In the genomic region with DNA sequence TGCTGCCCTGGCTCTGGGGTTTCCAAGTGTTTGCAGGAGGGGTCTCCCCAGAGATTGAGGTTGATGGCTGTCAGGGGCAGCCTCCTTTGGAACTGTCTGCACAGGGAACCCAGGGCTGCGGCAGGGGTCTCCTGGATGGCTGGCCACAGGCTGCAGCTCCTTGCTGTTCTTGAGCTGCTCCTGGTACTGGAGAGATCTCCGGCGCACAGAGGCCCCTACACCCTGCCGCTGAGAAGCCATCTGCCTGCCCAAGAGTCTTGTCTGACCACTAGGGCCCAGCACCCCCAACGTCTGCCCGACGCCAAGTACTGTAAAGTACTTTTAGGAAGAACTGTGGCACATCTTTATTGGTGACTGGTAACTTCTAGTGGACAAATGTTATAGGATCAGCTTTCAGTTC, we compare ENCODE assay signal across 19 cellular contexts. TPM values are rescaled to one million over a fixed set of nuclear protein-coding genes. Genes with fewer than 3 reads are reported as not detected.
DNase-seq lines count a peak whose midpoint lies in the region; ATAC-seq and TF ChIP-seq lines count a peak whose summit lies in the region.
"Had no signal": no experiment of that assay in that cellular context is flagged by ENCODE, and none has a peak within 500 bp of the region (broad histone marks: within the 10 kb centered on the region; RNA-seq: fewer than 3 reads in every experiment).

No MANE protein-coding gene starts in this region.

- H3K23ac ChIP-seq in neuronal stem cell (ENCODE audit: low read depth, low read length, poor library complexity), result peak overlapping the region; percentile 17

- no CpG with 5 or more reads among the region's 7 CpGs for WGBS in neuronal stem cell (ENCODE audit: extremely low coverage in 2 of 2, insufficient read length in 2 of 2, insufficient replicate concordance in 1 of 2), 2 donors

- peak overlapping the region; percentile 69 for H3K27ac Mint-ChIP-seq in activated naive CD4-positive, alpha-beta T cell treated with anti-CD3 and anti-CD28 coated beads for 36 hours
- peak overlapping the region; percentile 96 for H3K27ac Mint-ChIP-seq in central memory CD8-positive, alpha-beta T cell (ENCODE audit: low read depth)

- H2BK5ac ChIP-seq in neuronal stem cell (ENCODE audit: low read length), result no peak overlapping the region

- peaks cover 14% of the 10 kb centered on the region for H3K36me3 Mint-ChIP-seq in activated naive CD4-positive, alpha-beta T cell treated with anti-CD3 and anti-CD28 coated beads for 36 hours (ENCODE audit: low read depth)
- H3K36me3 Mint-ChIP-seq in central memory CD8-positive, alpha-beta T cell (ENCODE audit: insufficient read depth), result peaks cover 26% of the 10 kb centered on the region

- no peaks in the 10 kb centered on the region; the same call in 1 of the 2 replicates for H3K36me3 ChIP-seq in Loucy (ENCODE audit: insufficient read depth, low read length)
- peaks cover 2 to 7% of the 10 kb centered on the region in 2 donors for H3K36me3 ChIP-seq in neuronal stem cell (replicated peaks in 1 of 2; ENCODE audit: control insufficient read depth in 2 of 2, insufficient read depth in 2 of 2, low read length in 2 of 2)
- no peaks in the 10 kb centered on the region for H3K36me3 ChIP-seq in colonic mucosa
- no peaks in the 10 kb centered on the region for H3K36me3 ChIP-seq in vagina
- H3K36me3 ChIP-seq: esophagus squamous epithelium, thyroid gland had no signal

- H3K9ac ChIP-seq in Loucy (ENCODE audit: low read depth, low read length, poor library complexity, severe bottlenecking), result no peak overlapping the region
- no peak overlapping the region for H3K9ac ChIP-seq in neuronal stem cell (ENCODE audit: low read depth, low read length, poor library complexity)
- no peak overlapping the region for H3K9ac ChIP-seq in colonic mucosa (ENCODE audit: low read depth in 2 of 2, low read length in 2 of 2)

- TF ChIP-seq CTCF in Loucy (conservative IDR thresholded peaks at IDR 0.05; ENCODE audit: low read length), result no peak
- no peak for TF ChIP-seq CTCF in colonic mucosa (IDR thresholded peaks at IDR 0.05)
- no peak for TF ChIP-seq CTCF in vagina (IDR thresholded peaks at IDR 0.05)

- H3K4me1 Mint-ChIP-seq in activated naive CD4-positive, alpha-beta T cell treated with anti-CD3 and anti-CD28 coated beads for 36 hours (ENCODE audit: low read depth), result peaks cover 80% of the 10 kb centered on the region
- H3K4me1 Mint-ChIP-seq in central memory CD8-positive, alpha-beta T cell, result peaks cover 72% of the 10 kb centered on the region

- H3K9me2 ChIP-seq in Loucy (replicated peaks; ENCODE audit: low read depth, low read length), result no peaks in the 10 kb centered on the region

- H2BK120ac ChIP-seq in neuronal stem cell (ENCODE audit: low read depth, low read length), result no peak overlapping the region

- H4K8ac ChIP-seq in neuronal stem cell (ENCODE audit: low read depth, low read length), result no peak overlapping the region

- no peak overlapping the region for H2BK15ac ChIP-seq in neuronal stem cell (ENCODE audit: low read length)

- H3K4me1 ChIP-seq in Loucy (ENCODE audit: insufficient read depth, low read length, poor library complexity, severe bottlenecking) (peaks cover 32% of the 10 kb centered on the region), neuronal stem cell (ENCODE audit: control insufficient read depth in 2 of 2, insufficient read depth in 1 of 2, low read depth in 1 of 2, low read length in 2 of 2) (no peaks in the 10 kb centered on the region), colonic mucosa (no peaks in the 10 kb centered on the region), vagina (peaks cover 7% of the 10 kb centered on the region)
- H3K4me1 ChIP-seq: thyroid gland had no signal

- H3K79me2 ChIP-seq in Loucy (ENCODE audit: insufficient read depth, low read length), result peaks cover 71% of the 10 kb centered on the region

- H3K4me3 ChIP-seq in Loucy (ENCODE audit: low read length, poor library complexity, severe bottlenecking) (no peak overlapping the region), neuronal stem cell (ENCODE audit: low read length in 2 of 2) (no peak overlapping the region), colonic mucosa (no peak overlapping the region), vagina (no peak overlapping the region)
- H3K4me3 ChIP-seq: esophagus squamous epithelium, thyroid gland had no signal

- no peak overlapping the region for H3K27ac ChIP-seq in neuronal stem cell (replicated peaks; ENCODE audit: low read length)
- H3K27ac ChIP-seq in colonic mucosa, result no peak overlapping the region
- no peak overlapping the region for H3K27ac ChIP-seq in vagina
- H3K27ac ChIP-seq: thyroid gland had no signal

- no peaks in the 10 kb centered on the region for H3K79me1 ChIP-seq in neuronal stem cell (ENCODE audit: low read depth, low read length)

- TF ChIP-seq POLR2A in vagina (IDR thresholded peaks at IDR 0.05), result no peak

- peak overlapping the region; percentile 82 for H3K14ac ChIP-seq in neuronal stem cell (ENCODE audit: low read length)

- no peak overlapping the region for H3K4ac ChIP-seq in neuronal stem cell (ENCODE audit: low read length)

- intact Hi-C loops in activated naive CD4-positive, alpha-beta T cell treated with anti-CD3 and anti-CD28 coated beads for 36 hours (cut with micrococcal nuclease), result no loop called here
- intact Hi-C loops in colonic mucosa (cut with DNase I) (no loop called here), vagina (cut with DNase I) (no loop called here)

- ATAC-seq in central memory CD8-positive, alpha-beta T cell (replicated peaks; ENCODE audit: extremely low read depth, poor library complexity, severe bottlenecking), result no peak
- ATAC-seq: SK-N-SH treated with all-trans-retinoic acid at 6 μM for 48 hours had no signal

- no peak overlapping the region for H2AK5ac ChIP-seq in neuronal stem cell (ENCODE audit: low read depth, low read length)

- H3K9me3 ChIP-seq in Loucy (ENCODE audit: insufficient read depth, low read depth, low read length) (no peaks in the 10 kb centered on the region), neuronal stem cell (replicated peaks in 1 of 2; ENCODE audit: control insufficient read depth in 2 of 2, insufficient read depth in 1 of 2, low read depth in 1 of 2, low read length in 2 of 2) (peaks cover 3 to 11% of the 10 kb centered on the region in 2 donors), colonic mucosa (no peaks in the 10 kb centered on the region), vagina (no peaks in the 10 kb centered on the region)
- H3K9me3 ChIP-seq: esophagus squamous epithelium, thyroid gland had no signal

- H2BK12ac ChIP-seq in neuronal stem cell (ENCODE audit: low read length), result no peak overlapping the region

- H3K27me3 Mint-ChIP-seq in activated naive CD4-positive, alpha-beta T cell treated with anti-CD3 and anti-CD28 coated beads for 36 hours (ENCODE audit: low read depth), result no peaks in the 10 kb centered on the region
- H3K27me3 Mint-ChIP-seq in central memory CD8-positive, alpha-beta T cell, result no peaks in the 10 kb centered on the region

- CTCF ChIA-PET in activated naive CD4-positive, alpha-beta T cell treated with anti-CD3 and anti-CD28 coated beads for 36 hours (lab: Charles Lee), result interaction anchor here (1.5 to 1.8 kb wide), 3 partner anchors 13 to 134 kb away, joined by 4 to 6 read pairs (median 5); no protein-coding TSS in a partner anchor

- peaks cover 10% of the 10 kb centered on the region for H4K20me1 ChIP-seq in Loucy (ENCODE audit: insufficient read depth, low read length, poor library complexity, severe bottlenecking)

- peaks cover 4% of the 10 kb centered on the region for H3K9me3 Mint-ChIP-seq in activated naive CD4-positive, alpha-beta T cell treated with anti-CD3 and anti-CD28 coated beads for 36 hours
- H3K9me3 Mint-ChIP-seq in central memory CD8-positive, alpha-beta T cell, result no peaks in the 10 kb centered on the region

- H3K18ac ChIP-seq in neuronal stem cell (ENCODE audit: low read length), result peak overlapping the region; percentile 80

- no peak for DNase-seq in activated naive CD4-positive, alpha-beta T cell treated with anti-CD3 and anti-CD28 coated beads for 36 hours
- DNase-seq in activated naive CD4-positive, alpha-beta T cell treated with anti-CD3 and anti-CD28 coated beads, Interleukin-2, amount 50 U/mL, for 16 hours, result no peak
- no peak for DNase-seq in central memory CD8-positive, alpha-beta T cell (ENCODE audit: low spot score in 2 of 2)
- DNase-seq in neuronal stem cell (ENCODE audit: low spot score), result no peak
- no peak for DNase-seq in colonic mucosa
- DNase-seq in NCI-H226, result no peak
- DNase-seq in vagina (ENCODE audit: extremely low spot score in 2 of 2), result no peak
- DNase-seq: amygdala; DND-41; esophagus squamous epithelium; left cardiac atrium; midbrain; NCI-H1092; NCI-H2029; NCI-H510A; stimulated activated CD4-positive, alpha-beta T cell treated with anti-CD3 and anti-CD28 coated beads, Interleukin-15, amount 100 ng/mL, for 24 hours; thyroid gland had no signal

- H3K27me3 ChIP-seq in Loucy (ENCODE audit: insufficient read depth, low read length, poor library complexity, severe bottlenecking) (no peaks in the 10 kb centered on the region), neuronal stem cell (ENCODE audit: control insufficient read depth in 3 of 3, insufficient read depth in 3 of 3, low read depth in 1 of 3, low read length in 3 of 3) (no peaks in the 10 kb centered on the region), colonic mucosa (no peaks in the 10 kb centered on the region), vagina (no peaks in the 10 kb centered on the region)
- H3K27me3 ChIP-seq: thyroid gland had no signal

- no peaks in the 10 kb centered on the region for H3F3A ChIP-seq in Loucy (ENCODE audit: low read depth)

- no peak overlapping the region for H4K91ac ChIP-seq in neuronal stem cell (ENCODE audit: low read depth, low read length, poor library complexity)

- no peak overlapping the region for H2AFZ ChIP-seq in Loucy (ENCODE audit: low read length)
- no peak overlapping the region for H2AFZ ChIP-seq in neuronal stem cell (ENCODE audit: low read length)

- H3K4me3 Mint-ChIP-seq in activated naive CD4-positive, alpha-beta T cell treated with anti-CD3 and anti-CD28 coated beads for 36 hours, result no peak overlapping the region
- H3K4me3 Mint-ChIP-seq in central memory CD8-positive, alpha-beta T cell, result peak overlapping the region; percentile 61

- H3K4me2 ChIP-seq in Loucy (ENCODE audit: low read depth, low read length, poor library complexity, severe bottlenecking) (peak overlapping the region; percentile 49), neuronal stem cell (ENCODE audit: insufficient read depth, low read length, poor library complexity, severe bottlenecking) (no peak overlapping the region)

RNA-seq across cellular contexts. Expression of a gene that starts 13.5 kb away (rescaled TPM):
- total RNA-seq in activated naive CD4-positive, alpha-beta T cell treated with anti-CD3 and anti-CD28 coated beads for 36 hours, result 10 to 100 TPM; 40.5 to 43.1 TPM
- 23.4 TPM for polyA plus RNA-seq in neuronal stem cell (2013, experiment 1 of 2)
- polyA plus RNA-seq in neuronal stem cell (2013, experiment 2 of 2), result 23.3 TPM
- total RNA-seq in colonic mucosa, result 10 to 100 TPM; 20.7 to 30.3 TPM
- total RNA-seq in vagina, result 39.5 TPM
